In the genomic region with DNA sequence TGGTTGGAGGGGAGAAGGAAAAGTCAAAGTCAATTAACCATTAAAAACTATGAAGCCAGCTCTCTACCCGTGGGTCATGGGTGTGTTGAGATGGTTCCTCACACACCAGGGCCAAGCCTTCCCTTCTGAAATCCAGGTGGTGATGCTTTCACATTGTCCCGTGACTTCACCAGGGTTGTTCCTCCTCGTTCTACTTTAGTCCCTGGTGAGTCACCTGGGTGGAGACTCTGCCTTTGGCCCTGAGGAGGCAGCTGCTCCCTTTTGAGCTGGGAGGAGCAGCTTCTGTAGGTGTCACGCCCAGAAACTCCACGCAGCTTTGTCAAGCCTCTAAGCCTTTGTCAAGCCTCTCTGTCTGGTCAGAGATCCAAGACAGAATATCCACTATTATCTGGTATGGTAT, we compare ENCODE assay signal across 14 cellular contexts.
DNase-seq lines count a peak whose midpoint lies in the region; ATAC-seq and TF ChIP-seq lines count a peak whose summit lies in the region.
"Had no signal": no experiment of that assay in that cellular context is flagged by ENCODE, and none has a peak within 500 bp of the region (broad histone marks: within the 10 kb centered on the region; RNA-seq: fewer than 3 reads in every experiment).

No MANE protein-coding gene starts in this region.

- DNase-seq in DMS53 (lab: John Stamatoyannopoulos, UW): peak; percentile 95
- no peak for DNase-seq in osteoblast (ENCODE audit: insufficient read length, low spot score, missing footprints)
- no peak for DNase-seq in NOMO-1 treated with DMSO at 0.1 percent for 48 hours (lab: John Stamatoyannopoulos, UW; ENCODE audit: unreplicated experiment)
- DNase-seq in CD14-positive monocyte (ENCODE audit: low spot score): no peak
- DNase-seq: activated CD4-positive, alpha-beta T cell treated with anti-CD3 and anti-CD28 coated beads for 4 hours; activated naive CD8-positive, alpha-beta T cell treated with anti-CD3 and anti-CD28 coated beads for 36 hours; heart right ventricle; naive B cell had no signal

- no peaks in the 10 kb centered on the region for H3K9me3 ChIP-seq in osteoblast (ENCODE audit: low read depth, low read length)

- no peaks in the 10 kb centered on the region for H3K4me1 Mint-ChIP-seq in CD14-positive monocyte
- H3K4me1 Mint-ChIP-seq: activated naive CD8-positive, alpha-beta T cell treated with anti-CD3 and anti-CD28 coated beads for 36 hours had no signal

- no peak overlapping the region for H3K27ac Mint-ChIP-seq in CD14-positive monocyte
- H3K27ac Mint-ChIP-seq: activated naive CD8-positive, alpha-beta T cell treated with anti-CD3 and anti-CD28 coated beads for 36 hours; dendritic cell treated with granulocyte-macrophage colony-stimulating factor and Interleukin-4, amounts not matched to agents 40 ng/mL and 50 ng/mL, for 4 days; naive B cell; stimulated activated naive CD8-positive, alpha-beta T cell treated with anti-CD3 and anti-CD28 coated beads, Interleukin-15, Interleukin-2, amounts not matched to agents 100 ng/mL and 50 ng/mL, for 24 hours had no signal

- H2AFZ ChIP-seq in osteoblast (ENCODE audit: low read length): no peak overlapping the region

- H3K36me3 Mint-ChIP-seq in CD14-positive monocyte: no peaks in the 10 kb centered on the region
- H3K36me3 Mint-ChIP-seq: activated naive CD8-positive, alpha-beta T cell treated with anti-CD3 and anti-CD28 coated beads for 36 hours; naive B cell had no signal

- intact Hi-C loops in CD14-positive monocyte (cut with micrococcal nuclease): no loop called here

- H3K36me3 ChIP-seq in osteoblast (ENCODE audit: insufficient read depth, low read length): no peaks in the 10 kb centered on the region
- H3K36me3 ChIP-seq: heart right ventricle had no signal

- no peak overlapping the region for H3K4me3 Mint-ChIP-seq in CD14-positive monocyte
- H3K4me3 Mint-ChIP-seq: activated naive CD8-positive, alpha-beta T cell treated with anti-CD3 and anti-CD28 coated beads for 36 hours; dendritic cell treated with granulocyte-macrophage colony-stimulating factor and Interleukin-4, amounts not matched to agents 40 ng/mL and 50 ng/mL, for 4 days; naive B cell; stimulated activated naive CD8-positive, alpha-beta T cell treated with anti-CD3 and anti-CD28 coated beads, Interleukin-15, Interleukin-2, amounts not matched to agents 100 ng/mL and 50 ng/mL, for 24 hours had no signal

- peaks cover 12% of the 10 kb centered on the region for H3K27me3 ChIP-seq in osteoblast (ENCODE audit: insufficient read depth, low read length)

- H3K79me2 ChIP-seq in osteoblast (ENCODE audit: insufficient read depth, low read length): no peaks in the 10 kb centered on the region

- ATAC-seq in GM21825 (IDR thresholded peaks at IDR 0.05; ENCODE audit: unreplicated experiment): peak; percentile 37
- peak; percentile 35 for ATAC-seq in HG03565 (IDR thresholded peaks at IDR 0.05; ENCODE audit: unreplicated experiment)
- peak; percentile 99 for ATAC-seq in esophagus mucosa
- ATAC-seq in GM21737 (IDR thresholded peaks at IDR 0.05; ENCODE audit: unreplicated experiment): no peak

- H3K27ac ChIP-seq in osteoblast (ENCODE audit: low read depth, low read length): no peak overlapping the region
- H3K27ac ChIP-seq: heart right ventricle had no signal

- H3K4me2 ChIP-seq in osteoblast (ENCODE audit: insufficient read depth, low read length): no peak overlapping the region

- no peak for TF ChIP-seq CTCF in osteoblast (IDR thresholded peaks at IDR 0.05; ENCODE audit: extremely low read depth, low read depth, low read length)
- no peak for TF ChIP-seq CTCF in CD14-positive monocyte (IDR thresholded peaks at IDR 0.05)

- H3K4me3 ChIP-seq in osteoblast (ENCODE audit: insufficient read depth, low read length): no peak overlapping the region
- H3K4me3 ChIP-seq: heart right ventricle had no signal

- peaks cover 0 to 16% (median 4%) of the 10 kb centered on the region in 7 donors for H3K9me3 Mint-ChIP-seq in CD14-positive monocyte
- H3K9me3 Mint-ChIP-seq: activated naive CD8-positive, alpha-beta T cell treated with anti-CD3 and anti-CD28 coated beads for 36 hours; naive B cell; stimulated activated naive CD8-positive, alpha-beta T cell treated with anti-CD3 and anti-CD28 coated beads, Interleukin-15, Interleukin-2, amounts not matched to agents 100 ng/mL and 50 ng/mL, for 24 hours had no signal

- H4K20me1 ChIP-seq in osteoblast (ENCODE audit: insufficient read depth, low read length): no peaks in the 10 kb centered on the region

- no peaks in the 10 kb centered on the region for H3K4me1 ChIP-seq in osteoblast (ENCODE audit: insufficient read depth, low read length)
- H3K4me1 ChIP-seq: heart right ventricle had no signal

- no peaks in the 10 kb centered on the region for H3K27me3 Mint-ChIP-seq in CD14-positive monocyte (ENCODE audit: low read depth in 3 of 3)
- H3K27me3 Mint-ChIP-seq: activated naive CD8-positive, alpha-beta T cell treated with anti-CD3 and anti-CD28 coated beads for 36 hours; dendritic cell treated with granulocyte-macrophage colony-stimulating factor and Interleukin-4, amounts not matched to agents 40 ng/mL and 50 ng/mL, for 4 days; naive B cell; stimulated activated naive CD8-positive, alpha-beta T cell treated with anti-CD3 and anti-CD28 coated beads, Interleukin-15, Interleukin-2, amounts not matched to agents 100 ng/mL and 50 ng/mL, for 24 hours had no signal
